In the genomic region with DNA sequence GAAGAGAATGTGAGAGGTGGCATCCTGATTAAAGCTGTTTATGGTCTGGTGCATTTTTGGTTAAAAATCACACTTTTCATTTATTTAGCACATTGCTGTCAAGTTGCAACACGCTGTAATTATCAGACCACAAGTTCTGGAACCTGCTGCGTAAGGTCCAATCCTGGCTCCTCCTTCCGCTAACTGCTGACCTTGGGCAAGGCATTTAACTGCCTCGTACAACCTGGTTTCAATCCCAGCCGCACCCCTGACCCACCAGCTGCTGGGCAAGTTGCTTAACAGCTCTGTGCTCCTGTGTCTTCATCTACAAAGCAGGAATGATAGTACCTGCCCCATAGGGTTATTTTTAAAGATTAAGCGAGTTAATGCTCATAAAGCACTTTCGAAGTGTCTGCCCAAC, we compare ENCODE assay signal across 22 cellular contexts.
"Had no signal": no experiment of that assay in that cellular context is flagged by ENCODE, and none has a peak within 500 bp of the region (broad histone marks: within the 10 kb centered on the region; RNA-seq: fewer than 3 reads in every experiment).

No MANE protein-coding gene starts in this region.

- ATAC-seq: stimulated activated effector memory CD8-positive, alpha-beta T cell treated with anti-CD3 and anti-CD28 coated beads, Interleukin-12 subunit alpha, Interleukin-12 subunit beta, amount 100 ng/mL, for 72 hours; stimulated activated memory B cell treated with anti-CD40 and anti-IgM and Interleukin-4, amounts not matched to agents 10 μg/mL and 1 μg/mL and 100 μg/mL, for 72 hours; stimulated activated naive B cell treated with anti-CD40 and anti-IgM and Interleukin-4, amounts not matched to agents 10 μg/mL and 1 μg/mL and 100 μg/mL, for 72 hours; stimulated activated naive CD8-positive, alpha-beta T cell treated with anti-CD3 and anti-CD28 coated beads, Interleukin-15, amount 100 ng/mL, for 72 hours; stimulated activated naive CD8-positive, alpha-beta T cell treated with anti-CD3 and anti-CD28 coated beads, Interleukin-15, Interleukin-2, amounts not matched to agents 100 U/mL and 50 U/mL, for 24 hours; upper lobe of right lung had no signal

- DNase-seq: stimulated activated CD4-positive, alpha-beta T cell treated with anti-CD3 and anti-CD28 coated beads, Interleukin-2, amount 100 ng/mL, for 48 hours; stimulated activated CD4-positive, alpha-beta T cell treated with anti-CD3 and anti-CD28 coated beads, Interleukin-4, amount 100 ng/mL, for 1 hour; stimulated activated CD4-positive, alpha-beta T cell treated with anti-CD3 and anti-CD28 coated beads, Interleukin-4, amount 100 ng/mL, for 24 hours; stimulated activated CD4-positive, alpha-beta T cell treated with anti-CD3 and anti-CD28 coated beads, Interleukin-4, amount 100 ng/mL, for 4 hours; stimulated activated CD8-positive, alpha-beta memory T cell treated with anti-CD3 and anti-CD28 coated beads, Interleukin-4, amount 100 ng/mL, for 48 hours; stimulated activated naive B cell treated with anti-CD40 and anti-IgM and Interleukin-4, amounts not matched to agents 10 μg/mL and 1 μg/mL and 100 μg/mL, for 72 hours; stimulated activated naive CD4-positive, alpha-beta T cell; stimulated activated naive CD4-positive, alpha-beta T cell treated with Interleukin-2 at 50 U/mL for 16 hours; stimulated activated naive CD8-positive, alpha-beta T cell treated with anti-CD3 and anti-CD28 coated beads, Interleukin-15, amount 100 ng/mL, for 72 hours; stimulated activated naive CD8-positive, alpha-beta T cell treated with anti-CD3 and anti-CD28 coated beads, Interleukin-15, Interleukin-2, amounts not matched to agents 100 U/mL and 50 U/mL, for 24 hours; stomach; substantia nigra; testis; thyroid gland; tibial artery; transverse colon; trophoblast cell; upper lobe of left lung; upper lobe of right lung; uterus had no signal
